Comparison of ENCODE assay signal across 8 cellular contexts in genomic region chr2:11343626-11344341, GRCh38. TPM values are rescaled to one million over a fixed set of nuclear protein-coding genes. Genes with fewer than 3 reads are reported as not detected.
DNase-seq lines count a peak whose midpoint lies in the region; ATAC-seq, FAIRE-seq and TF ChIP-seq lines count a peak whose summit lies in the region.

No MANE protein-coding gene starts in this region.

- H3K9me3 ChIP-seq in prostate gland: no peaks in the 10 kb centered on the region

- H3K36me3 ChIP-seq in prostate gland: no peaks in the 10 kb centered on the region

- H3K27me3 ChIP-seq in prostate gland (replicated peaks; ENCODE audit: insufficient read depth): no peaks in the 10 kb centered on the region

- TF ChIP-seq CTCF in prostate gland (IDR thresholded peaks at IDR 0.05): no peak
- TF ChIP-seq CTCF in D721Med (IDR thresholded peaks at IDR 0.05; ENCODE audit: insufficient read depth, missing control alignments): no peak

- no peaks in the 10 kb centered on the region for H3K27me3 Mint-ChIP-seq in activated naive CD4-positive, alpha-beta T cell treated with anti-CD3 and anti-CD28 coated beads, Interleukin-2, amount 50 U/mL, for 24 hours

- peak overlapping the region; percentile 96 to 97 for H3K27ac ChIP-seq in prostate gland

- DNase-seq in CMK (ENCODE audit: low read depth) (peak; percentile 63), RPMI7951 (ENCODE audit: low read depth) (peak; percentile 49), cardiac septum (ENCODE audit: low spot score) (peak; percentile 85), prostate gland (ENCODE audit: low spot score) (peak; percentile 39), D721Med (ENCODE audit: insufficient read length, low spot score) (no peak)

- WGBS in prostate gland: 1% methylated on average over 43 of the region's 56 CpGs

- ATAC-seq in GM19351 (IDR thresholded peaks at IDR 0.05; ENCODE audit: unreplicated experiment): peak; percentile 41
- ATAC-seq in HG03432 (IDR thresholded peaks at IDR 0.05; ENCODE audit: unreplicated experiment): peak; percentile 44

- H3K4me3 Mint-ChIP-seq in activated naive CD4-positive, alpha-beta T cell treated with anti-CD3 and anti-CD28 coated beads, Interleukin-2, amount 50 U/mL, for 24 hours: peak overlapping the region; percentile 99

- H3K4me3 ChIP-seq in prostate gland: peak overlapping the region; percentile 89 to 93

- no peak for TF ChIP-seq POLR2A in prostate gland (IDR thresholded peaks at IDR 0.05)

- intact Hi-C loops in cardiac septum (cut with DNase I) (loop anchor here (2.0 kb wide), 3 partner anchors 61 to 189 kb away; partner anchors contain the start of gene SLC66A3), prostate gland (cut with DNase I) (loop anchor here (2.0 to 5.0 kb wide), 5 partner anchors 31 to 211 kb away; a partner anchor contains a TSS)

- peaks cover 47% of the 10 kb centered on the region for H3K4me1 Mint-ChIP-seq in activated naive CD4-positive, alpha-beta T cell treated with anti-CD3 and anti-CD28 coated beads, Interleukin-2, amount 50 U/mL, for 24 hours

- H3K9me3 Mint-ChIP-seq in activated naive CD4-positive, alpha-beta T cell treated with anti-CD3 and anti-CD28 coated beads, Interleukin-2, amount 50 U/mL, for 24 hours: no peaks in the 10 kb centered on the region

- no peak for FAIRE-seq in D721Med (lab: Jason Lieb, UNC)

- peak overlapping the region; percentile 96 for H3K27ac Mint-ChIP-seq in activated naive CD4-positive, alpha-beta T cell treated with anti-CD3 and anti-CD28 coated beads, Interleukin-2, amount 50 U/mL, for 24 hours

- H3K4me1 ChIP-seq in prostate gland (replicated peaks): no peaks in the 10 kb centered on the region

- no peaks in the 10 kb centered on the region for H3K36me3 Mint-ChIP-seq in activated naive CD4-positive, alpha-beta T cell treated with anti-CD3 and anti-CD28 coated beads, Interleukin-2, amount 50 U/mL, for 24 hours

RNA-seq across cellular contexts. Expression of gene ROCK2, which starts 0.7 kb away (rescaled TPM):
- 36.6 and 45.4 TPM in 2 replicates for total RNA-seq in RPMI7951 (2014; rRNA removed; shearing (Covaris generic))
- 48.6 TPM for total RNA-seq in cardiac septum
- 10 to 100 TPM; 29.6 to 32.2 TPM for total RNA-seq in prostate gland
